In genomic region chr1:206778911-206779310, GRCh38 we compare ENCODE assay signal across 18 cellular contexts. TPM values are rescaled to one million over a fixed set of nuclear protein-coding genes. Genes with fewer than 3 reads are reported as not detected.
"Had no signal": no experiment of that assay in that cellular context is flagged by ENCODE, and none has a peak within 500 bp of the region (broad histone marks: within the 10 kb centered on the region; RNA-seq: fewer than 3 reads in every experiment).

No MANE protein-coding gene starts in this region.

RNA-seq across cellular contexts. Expression of gene IL10, which starts 6.6 kb away (rescaled TPM):
- total RNA-seq: mesothelial cell of epicardium, occipital lobe, osteocyte, temporal lobe had no signal

RNA-seq across cellular contexts. Expression of gene IL19, which starts 8.3 kb away (rescaled TPM):
- total RNA-seq: left colon, left lung, liver, lower lobe of right lung, mesothelial cell of epicardium, natural killer cell, occipital lobe, osteocyte, posterior vena cava, psoas muscle, sigmoid colon, skeletal muscle tissue, smooth muscle cell, temporal lobe, tibial nerve, upper lobe of left lung, urinary bladder, vagina had no signal
- polyA plus RNA-seq: liver, psoas muscle, urinary bladder had no signal
